In the genomic region with DNA sequence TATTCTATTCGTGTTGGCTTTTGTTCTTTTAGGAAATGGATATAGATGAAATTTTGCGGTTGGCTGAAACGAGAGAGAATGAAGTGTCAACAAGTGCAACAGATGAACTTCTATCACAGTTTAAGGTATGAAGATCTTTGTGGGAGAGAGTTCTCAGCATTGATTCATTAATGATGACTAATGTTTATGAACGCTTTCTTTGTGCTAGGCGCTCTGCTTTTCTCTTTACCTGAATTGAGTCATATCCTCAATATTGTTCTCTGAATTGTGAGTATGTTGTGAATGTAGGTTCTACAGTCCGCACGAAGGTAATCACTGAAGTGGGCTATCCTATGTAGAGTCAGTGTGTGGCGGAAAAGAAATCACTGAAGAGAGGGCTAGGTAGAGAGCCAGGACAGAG, we compare ENCODE assay signal across 24 cellular contexts.
DNase-seq lines count a peak whose midpoint lies in the region; ATAC-seq and TF ChIP-seq lines count a peak whose summit lies in the region.
"Had no signal": no experiment of that assay in that cellular context is flagged by ENCODE, and none has a peak within 500 bp of the region (broad histone marks: within the 10 kb centered on the region; RNA-seq: fewer than 3 reads in every experiment).

No MANE protein-coding gene starts in this region.

- H3K4me3 ChIP-seq in neural progenitor cell: no peak overlapping the region
- H3K4me3 ChIP-seq: colonic mucosa, upper lobe of right lung had no signal

- H4K20me1 ChIP-seq in neural progenitor cell (ENCODE audit: low read depth): peaks cover 33% of the 10 kb centered on the region

- DNase-seq in activated CD4-positive, CD25-positive, alpha-beta regulatory T cell (lab: John Stamatoyannopoulos, UW): no peak
- DNase-seq in M059J (ENCODE audit: low read depth): peak; percentile 36
- DNase-seq in dermis blood vessel endothelial cell: peak; percentile 85
- DNase-seq in neural progenitor cell (ENCODE audit: low spot score): no peak
- DNase-seq in GDM1 (lab: John Stamatoyannopoulos, UW): no peak
- no peak for DNase-seq in HT-29 (ENCODE audit: low spot score)
- no peak for DNase-seq in CD14-positive monocyte (ENCODE audit: low spot score)
- DNase-seq: activated CD4-positive, alpha-beta T cell treated with anti-CD3 and anti-CD28 coated beads, Interleukin-2, amount 50 U/mL, for 48 hours; anterior cingulate cortex; colonic mucosa; DND-41; erythroblast; head of caudate nucleus; NCI-H1417; NCI-H2171; NCI-H82; nephron progenitor cell; retina; stimulated activated CD4-positive, alpha-beta T cell treated with anti-CD3 and anti-CD28 coated beads, Interleukin-15, amount 100 ng/mL, for 24 hours; SW 1271; upper lobe of right lung had no signal

- no peaks in the 10 kb centered on the region for H3K9me3 ChIP-seq in neural progenitor cell (ENCODE audit: low read depth)
- H3K9me3 ChIP-seq: colonic mucosa, upper lobe of right lung had no signal

- peaks cover 27% of the 10 kb centered on the region for H3K4me1 ChIP-seq in neural progenitor cell
- H3K4me1 ChIP-seq: colonic mucosa, upper lobe of right lung had no signal

- no peaks in the 10 kb centered on the region for H3K27me3 ChIP-seq in neural progenitor cell
- H3K27me3 ChIP-seq: colonic mucosa, upper lobe of right lung had no signal

- peaks cover 67% of the 10 kb centered on the region for H3K36me3 ChIP-seq in neural progenitor cell

- intact Hi-C loops in CD14-positive monocyte (cut with micrococcal nuclease): no loop called here

- H3K36me3 Mint-ChIP-seq in neural progenitor cell (peaks cover 34% of the 10 kb centered on the region), CD14-positive monocyte (peaks cover 53 to 55% of the 10 kb centered on the region in 2 donors)

- H3K27ac Mint-ChIP-seq in neural progenitor cell (no peak overlapping the region), CD14-positive monocyte (no peak overlapping the region)
- H3K27ac Mint-ChIP-seq: nephron progenitor cell had no signal

- peaks cover 63% of the 10 kb centered on the region for H3F3A ChIP-seq in neural progenitor cell (ENCODE audit: low read depth)

- H3K9me3 Mint-ChIP-seq in neural progenitor cell (no peaks in the 10 kb centered on the region), CD14-positive monocyte (peaks cover 0 to 3% (median 0%) of the 10 kb centered on the region in 7 donors)
- H3K9me3 Mint-ChIP-seq: nephron progenitor cell; stimulated activated naive CD8-positive, alpha-beta T cell treated with anti-CD3 and anti-CD28 coated beads, Interleukin-15, Interleukin-2, amounts not matched to agents 100 ng/mL and 50 ng/mL, for 24 hours had no signal

- no peak overlapping the region for H3K9ac ChIP-seq in neural progenitor cell

- H3K4me2 ChIP-seq in neural progenitor cell: peak overlapping the region; percentile 17

- ATAC-seq in activated CD4-positive, CD25-positive, alpha-beta regulatory T cell treated with anti-CD3 and anti-CD28 coated beads, Interleukin-2, amount 50 U/mL, for 24 hours: peak; percentile 95 to 97
- ATAC-seq: upper lobe of right lung had no signal

- H3K79me2 ChIP-seq in neural progenitor cell (ENCODE audit: low read depth): peaks cover 65% of the 10 kb centered on the region

- no peaks in the 10 kb centered on the region for H3K27me3 Mint-ChIP-seq in neural progenitor cell (ENCODE audit: insufficient read depth, low read depth)
- no peaks in the 10 kb centered on the region for H3K27me3 Mint-ChIP-seq in CD14-positive monocyte (ENCODE audit: low read depth in 3 of 3)
- H3K27me3 Mint-ChIP-seq: stimulated activated naive CD8-positive, alpha-beta T cell treated with anti-CD3 and anti-CD28 coated beads, Interleukin-15, Interleukin-2, amounts not matched to agents 100 ng/mL and 50 ng/mL, for 24 hours had no signal

- H3K4me1 Mint-ChIP-seq in neural progenitor cell (peaks cover 2% of the 10 kb centered on the region), CD14-positive monocyte (peaks cover 3% of the 10 kb centered on the region)
- H3K4me1 Mint-ChIP-seq: nephron progenitor cell had no signal

- TF ChIP-seq CTCF in neural progenitor cell (IDR thresholded peaks at IDR 0.05) (no peak), CD14-positive monocyte (IDR thresholded peaks at IDR 0.05) (no peak)

- no peak overlapping the region for H3K27ac ChIP-seq in neural progenitor cell
- H3K27ac ChIP-seq: 22Rv1, colonic mucosa, upper lobe of right lung had no signal

- no peak overlapping the region for H3K4me3 Mint-ChIP-seq in neural progenitor cell
- H3K4me3 Mint-ChIP-seq in CD14-positive monocyte: no peak overlapping the region
- H3K4me3 Mint-ChIP-seq: nephron progenitor cell; stimulated activated naive CD8-positive, alpha-beta T cell treated with anti-CD3 and anti-CD28 coated beads, Interleukin-15, Interleukin-2, amounts not matched to agents 100 ng/mL and 50 ng/mL, for 24 hours had no signal

- H2AFZ ChIP-seq in neural progenitor cell (replicated peaks): no peak overlapping the region

Comparison
In these comparisons a context has a peak if more than half of its experiments do, and no peak if none do; other contexts are left out.
1. DNase-seq: peak in M059J (single experiment) and dermis blood vessel endothelial cell (single experiment); none in activated CD4-positive, CD25-positive, alpha-beta regulatory T cell (0 of 4), neural progenitor cell (single experiment), GDM1 (single experiment), HT-29 (single experiment) and CD14-positive monocyte (single experiment).